In the genomic region with DNA sequence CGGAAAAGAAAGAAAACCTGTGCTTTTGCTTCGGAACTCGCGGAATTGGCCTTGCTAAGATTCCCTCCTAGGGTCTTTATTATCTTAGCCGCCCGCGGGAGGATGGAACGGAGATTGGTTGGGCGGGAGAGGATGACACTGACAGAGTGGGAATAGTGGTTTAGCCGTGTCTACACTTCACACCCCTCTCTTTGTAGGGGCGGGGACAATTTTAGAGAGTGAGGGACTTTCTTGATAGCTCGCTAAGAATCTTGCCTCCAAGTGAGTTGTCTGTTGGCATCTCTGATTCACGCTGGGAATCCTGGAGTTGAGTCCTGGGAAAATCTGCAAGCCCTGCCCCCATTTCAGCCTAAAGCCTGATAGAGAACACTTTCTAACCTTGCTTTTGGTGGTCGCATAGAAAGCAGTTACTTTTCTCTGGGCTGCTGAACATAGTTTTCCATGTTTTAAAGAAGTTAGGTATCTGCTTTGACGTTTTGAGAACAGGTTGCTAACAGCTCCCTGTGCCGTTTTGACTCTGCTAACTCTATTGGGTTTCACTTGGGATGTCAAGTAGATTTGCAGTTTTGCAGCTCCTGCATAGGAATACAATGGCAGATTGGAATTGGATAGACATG, we compare ENCODE assay signal across 8 cellular contexts. TPM values are rescaled to one million over a fixed set of nuclear protein-coding genes. Genes with fewer than 3 reads are reported as not detected.
DNase-seq lines count a peak whose midpoint lies in the region; ATAC-seq and TF ChIP-seq lines count a peak whose summit lies in the region.

No MANE protein-coding gene starts in this region.

- CTCF ChIA-PET in activated CD4-positive, alpha-beta T cell treated with anti-CD3 and anti-CD28 coated beads, Interleukin-2, amount 10 ng/mL, durations not matched to agents 7 days and 5 days (lab: Charles Lee): interaction anchor here (0.6 to 1.6 kb wide), 6 partner anchors 9 to 238 kb away, joined by 3 to 7 read pairs (median 4); no protein-coding TSS in a partner anchor

- peak overlapping the region; percentile 90 for H3K4me3 Mint-ChIP-seq in activated CD4-positive, alpha-beta T cell treated with anti-CD3 and anti-CD28 coated beads, Interleukin-2, amount 10 ng/mL, durations not matched to agents 24 days and 14 days
- H3K4me3 Mint-ChIP-seq in activated CD4-positive, alpha-beta T cell treated with anti-CD3 and anti-CD28 coated beads, Interleukin-2, amount 10 ng/mL, durations not matched to agents 7 days and 5 days: peak overlapping the region; percentile 95
- peak overlapping the region; percentile 100 for H3K4me3 Mint-ChIP-seq in neural progenitor cell

- no peak for TF ChIP-seq EP300 in esophagus muscularis mucosa (IDR thresholded peaks at IDR 0.05)

- H3K9ac ChIP-seq in HUES64 (ENCODE audit: low read depth, low read length) (peak overlapping the region; percentile 97), neural progenitor cell (peak overlapping the region; percentile 98)

- TF ChIP-seq CTCF in esophagus muscularis mucosa (IDR thresholded peaks at IDR 0.05): no peak
- no peak for TF ChIP-seq CTCF in neural progenitor cell (IDR thresholded peaks at IDR 0.05)

- H3K79me2 ChIP-seq in neural progenitor cell (ENCODE audit: low read depth): peaks cover 39% of the 10 kb centered on the region

- peaks cover 12% of the 10 kb centered on the region for H3F3A ChIP-seq in neural progenitor cell (ENCODE audit: low read depth)

- H3K9me3 ChIP-seq in HUES64 (ENCODE audit: insufficient read depth, low read depth, low read length) (peaks cover under 1% of the 10 kb centered on the region; the same call in 1 of the 2 replicates), esophagus muscularis mucosa (no peaks in the 10 kb centered on the region), neural progenitor cell (ENCODE audit: low read depth) (peaks cover 2% of the 10 kb centered on the region), aorta (ENCODE audit: control insufficient read depth, low read length) (no peaks in the 10 kb centered on the region)

- no peak for TF ChIP-seq POLR2A in esophagus muscularis mucosa (IDR thresholded peaks at IDR 0.05; ENCODE audit: low read depth)

- H3K27ac ChIP-seq in HUES64 (ENCODE audit: low read depth, low read length) (peak overlapping the region; percentile 90), esophagus muscularis mucosa (replicated peaks in 1 of 4) (peak overlapping the region; percentile 78 to 90 (median 85)), neural progenitor cell (peak overlapping the region; percentile 89), aorta (ENCODE audit: low read depth in 1 of 2, low read length in 2 of 2) (peak overlapping the region; percentile 58 to 60)

- peaks cover 28% of the 10 kb centered on the region for H3K36me3 Mint-ChIP-seq in activated CD4-positive, alpha-beta T cell treated with anti-CD3 and anti-CD28 coated beads, Interleukin-2, amount 10 ng/mL, durations not matched to agents 24 days and 14 days (ENCODE audit: low read depth)
- peaks cover 26% of the 10 kb centered on the region for H3K36me3 Mint-ChIP-seq in activated CD4-positive, alpha-beta T cell treated with anti-CD3 and anti-CD28 coated beads, Interleukin-2, amount 10 ng/mL, durations not matched to agents 7 days and 5 days (ENCODE audit: low read depth)
- H3K36me3 Mint-ChIP-seq in neural progenitor cell: peaks cover 2% of the 10 kb centered on the region

- H2AFZ ChIP-seq in neural progenitor cell (replicated peaks): peak overlapping the region; percentile 67

- H4K20me1 ChIP-seq in neural progenitor cell (ENCODE audit: low read depth): peaks cover 11% of the 10 kb centered on the region

- peak overlapping the region; percentile 95 for H3K4me2 ChIP-seq in neural progenitor cell

- peak overlapping the region; percentile 96 for H3K27ac Mint-ChIP-seq in activated CD4-positive, alpha-beta T cell treated with anti-CD3 and anti-CD28 coated beads, Interleukin-2, amount 10 ng/mL, durations not matched to agents 24 days and 14 days
- peak overlapping the region; percentile 99 for H3K27ac Mint-ChIP-seq in activated CD4-positive, alpha-beta T cell treated with anti-CD3 and anti-CD28 coated beads, Interleukin-2, amount 10 ng/mL, durations not matched to agents 7 days and 5 days
- peak overlapping the region; percentile 99 for H3K27ac Mint-ChIP-seq in neural progenitor cell

- H3K27me3 Mint-ChIP-seq in activated CD4-positive, alpha-beta T cell treated with anti-CD3 and anti-CD28 coated beads, Interleukin-2, amount 10 ng/mL, durations not matched to agents 24 days and 14 days: no peaks in the 10 kb centered on the region
- no peaks in the 10 kb centered on the region for H3K27me3 Mint-ChIP-seq in activated CD4-positive, alpha-beta T cell treated with anti-CD3 and anti-CD28 coated beads, Interleukin-2, amount 10 ng/mL, durations not matched to agents 7 days and 5 days
- peaks cover 2% of the 10 kb centered on the region for H3K27me3 Mint-ChIP-seq in neural progenitor cell (ENCODE audit: insufficient read depth, low read depth)

- H3K27me3 ChIP-seq in HUES64 (ENCODE audit: insufficient read depth, low read length) (no peaks in the 10 kb centered on the region), esophagus muscularis mucosa (no peaks in the 10 kb centered on the region), neural progenitor cell (no peaks in the 10 kb centered on the region), aorta (ENCODE audit: control insufficient read depth in 1 of 2, insufficient read depth in 2 of 2, low read length in 1 of 2) (no peaks in the 10 kb centered on the region)

- ATAC-seq in aorta (ENCODE audit: low FRiP score): no peak

- H3K4me1 Mint-ChIP-seq in activated CD4-positive, alpha-beta T cell treated with anti-CD3 and anti-CD28 coated beads, Interleukin-2, amount 10 ng/mL, durations not matched to agents 24 days and 14 days: peaks cover 16% of the 10 kb centered on the region
- peaks cover 28% of the 10 kb centered on the region for H3K4me1 Mint-ChIP-seq in activated CD4-positive, alpha-beta T cell treated with anti-CD3 and anti-CD28 coated beads, Interleukin-2, amount 10 ng/mL, durations not matched to agents 7 days and 5 days
- H3K4me1 Mint-ChIP-seq in neural progenitor cell: peaks cover 6% of the 10 kb centered on the region

- H3K4me1 ChIP-seq in HUES64 (ENCODE audit: insufficient read depth, low read length): peaks cover 6% of the 10 kb centered on the region; the same call in 1 of the 2 replicates
- H3K4me1 ChIP-seq in esophagus muscularis mucosa: peaks cover 19 to 29% (median 25%) of the 10 kb centered on the region in 4 donors
- H3K4me1 ChIP-seq in neural progenitor cell: peaks cover 18% of the 10 kb centered on the region
- peaks cover 1 to 3% of the 10 kb centered on the region in 2 donors for H3K4me1 ChIP-seq in aorta (ENCODE audit: control insufficient read depth in 1 of 2, insufficient read depth in 2 of 2, low read length in 2 of 2)

- H3K4me3 ChIP-seq in HUES64 (ENCODE audit: low read length) (peak overlapping the region; percentile 78), esophagus muscularis mucosa (peak overlapping the region; percentile 74 to 95 (median 86)), neural progenitor cell (peak overlapping the region; percentile 82), aorta (ENCODE audit: low read length in 2 of 2) (peak overlapping the region; percentile 67 to 82)

- intact Hi-C loops in activated CD4-positive, alpha-beta T cell treated with anti-CD3 and anti-CD28 coated beads, Interleukin-2, amount 10 ng/mL, durations not matched to agents 24 days and 14 days (cut with micrococcal nuclease): loop anchor here (5.0 kb wide), 1 partner anchor 319 kb away; a partner anchor contains a TSS
- intact Hi-C loops in esophagus muscularis mucosa (cut with DNase I): loop anchor here (5.0 kb wide), 1 partner anchor 109 kb away; a partner anchor contains a TSS
- intact Hi-C loops in aorta (cut with DNase I): loop anchor here in 1 of 2 donors (5.0 kb wide), 1 partner anchor 109 kb away; a partner anchor contains a TSS
- intact Hi-C loops in posterior vena cava (cut with DNase I): no loop called here

- POLR2A ChIA-PET in activated CD4-positive, alpha-beta T cell treated with anti-CD3 and anti-CD28 coated beads, Interleukin-2, amount 10 ng/mL, durations not matched to agents 7 days and 5 days (lab: Charles Lee): interaction anchor here (0.6 kb wide), 1 partner anchor 368 kb away, joined by 4 read pairs; no protein-coding TSS in a partner anchor

- DNase-seq in activated CD4-positive, alpha-beta T cell treated with anti-CD3 and anti-CD28 coated beads, Interleukin-2, amount 10 ng/mL, durations not matched to agents 24 days and 14 days: no peak
- DNase-seq in activated CD4-positive, alpha-beta T cell treated with anti-CD3 and anti-CD28 coated beads, Interleukin-2, amount 50 U/mL, for 1 hour: no peak
- peak; percentile 43 for DNase-seq in activated CD4-positive, alpha-beta T cell treated with anti-CD3 and anti-CD28 coated beads, Interleukin-2, amount 10 ng/mL, durations not matched to agents 7 days and 5 days
- DNase-seq in esophagus muscularis mucosa (ENCODE audit: extremely low spot score) (no peak), neural progenitor cell (ENCODE audit: low spot score) (no peak), aorta (no peak), posterior vena cava (ENCODE audit: low spot score) (no peak)

- no peaks in the 10 kb centered on the region for H3K9me3 Mint-ChIP-seq in activated CD4-positive, alpha-beta T cell treated with anti-CD3 and anti-CD28 coated beads, Interleukin-2, amount 10 ng/mL, durations not matched to agents 24 days and 14 days
- no peaks in the 10 kb centered on the region for H3K9me3 Mint-ChIP-seq in activated CD4-positive, alpha-beta T cell treated with anti-CD3 and anti-CD28 coated beads, Interleukin-2, amount 10 ng/mL, durations not matched to agents 7 days and 5 days
- peaks cover under 1% of the 10 kb centered on the region for H3K9me3 Mint-ChIP-seq in neural progenitor cell

- H3K36me3 ChIP-seq in HUES64 (ENCODE audit: insufficient read depth, low read length) (peaks cover 41% of the 10 kb centered on the region), esophagus muscularis mucosa (peaks cover 24 to 36% (median 30%) of the 10 kb centered on the region in 4 donors), neural progenitor cell (peaks cover 23% of the 10 kb centered on the region), aorta (ENCODE audit: control insufficient read depth in 1 of 2, insufficient read depth in 2 of 2, low read length in 1 of 2) (peaks cover 3 to 9% of the 10 kb centered on the region in 2 donors)

- WGBS in HUES64: 3% methylated on average over 16 of the region's 16 CpGs
- 0% methylated on average over 16 of the region's 16 CpGs for WGBS in esophagus muscularis mucosa
- WGBS in aorta, 2 donors: 0 to 1% methylated on average over 16 of the region's 16 CpGs

RNA-seq across cellular contexts. Expression of a gene that starts 0.7 kb away (rescaled TPM):
- 110 and 118 TPM in 2 replicates for total RNA-seq in activated CD4-positive, alpha-beta T cell treated with anti-CD3 and anti-CD28 coated beads, Interleukin-2, amount 10 ng/mL, durations not matched to agents 24 days and 14 days
- 90.7 TPM for polyA plus RNA-seq in HUES64 (2013, experiment 1 of 2)
- polyA plus RNA-seq in HUES64 (2013, experiment 2 of 2): 70.2 TPM
- total RNA-seq in activated CD4-positive, alpha-beta T cell treated with anti-CD3 and anti-CD28 coated beads, Interleukin-2, amount 10 ng/mL, durations not matched to agents 7 days and 5 days: 10 to 100 TPM; 59.4 to 73.6 TPM
- total RNA-seq in esophagus muscularis mucosa (10 to 100 TPM; 16.0 to 23.3 (median 21.3) TPM), neural progenitor cell (ENCODE audit: low replicate concordance) (60.0 and 90.4 TPM in 2 replicates), aorta (10 to 100 TPM; 27.5 to 32.0 TPM), posterior vena cava (10 to 100 TPM; 33.4 to 38.9 TPM)
- polyA plus RNA-seq in aorta: 10 to 100 TPM in 1 of 2 donors, 1 to 10 TPM in 1; 6.1 to 17.2 TPM

Comparison
In these comparisons a context has a peak if more than half of its experiments do, and no peak if none do; other contexts are left out.
1. intact Hi-C loops: an anchor here in activated CD4-positive, alpha-beta T cell treated with anti-CD3 and anti-CD28 coated beads, Interleukin-2, amount 10 ng/mL, durations not matched to agents 24 days and 14 days (5.0 kb wide) and esophagus muscularis mucosa (5.0 kb wide); none called in posterior vena cava.